Comparison of ENCODE assay signal across 1 cellular context in genomic region chr11:10599388-10600175, GRCh38.
TF ChIP-seq lines count a peak whose summit lies in the region.

No MANE protein-coding gene starts in this region.

TF ChIP-seq in HepG2, 621 proteins besides CTCF, POLR2A, EP300 and RAD21 (continued from another document and continues in another):
- TF ChIP-seq CENPBD1 (CRISPR knock-in tag; IDR thresholded peaks at IDR 0.05; ENCODE audit: borderline replicate concordance, low read depth) (no peak), PHF21A (CRISPR knock-in tag; IDR thresholded peaks at IDR 0.05) (no peak), ZFY (CRISPR knock-in tag; IDR thresholded peaks at IDR 0.05) (peak; percentile 59), TARDBP (CRISPR knock-in tag; IDR thresholded peaks at IDR 0.05) (0 out of 2 replicates have a peak, but pooled peaks have one; percentile 27), FOSL2 (CRISPR knock-in tag; IDR thresholded peaks at IDR 0.05) (peak; percentile 45), CREM (IDR thresholded peaks at IDR 0.05) (peak; percentile 43; the same call in 1 of the 2 replicates), CREM (CRISPR knock-in tag; IDR thresholded peaks at IDR 0.05) (no peak), ZNF235 (CRISPR knock-in tag; IDR thresholded peaks at IDR 0.05; ENCODE audit: borderline replicate concordance) (no peak), PITX1 (CRISPR knock-in tag; IDR thresholded peaks at IDR 0.05) (peak; percentile 44; the same call in 1 of the 2 replicates), CEBPG (CRISPR knock-in tag; IDR thresholded peaks at IDR 0.05) (peak; percentile 25; the same call in 1 of the 2 replicates), RFXAP (CRISPR knock-in tag; IDR thresholded peaks at IDR 0.05; ENCODE audit: borderline replicate concordance) (peak; percentile 58; the same call in 1 of the 2 replicates), HNF4G (IDR thresholded peaks at IDR 0.05; ENCODE audit: borderline replicate concordance, low read depth, low read length) (peak; percentile 60; the same call in 1 of the 2 replicates), HNF4G (CRISPR knock-in tag; IDR thresholded peaks at IDR 0.05; ENCODE audit: borderline replicate concordance, low read depth) (no peak), AGO1 (IDR thresholded peaks at IDR 0.05; ENCODE audit: low read depth, low read length, poor library complexity, severe bottlenecking) (no peak), KDM5B (CRISPR knock-in tag; IDR thresholded peaks at IDR 0.05; ENCODE audit: borderline replicate concordance) (0 out of 2 replicates have a peak, but pooled peaks have one; percentile 26), MIXL1 (CRISPR knock-in tag; IDR thresholded peaks at IDR 0.05) (0 out of 2 replicates have a peak, but pooled peaks have one; percentile 12), ZNF432 (CRISPR knock-in tag; IDR thresholded peaks at IDR 0.05; ENCODE audit: borderline replicate concordance) (no peak), ZNF614 (CRISPR knock-in tag; IDR thresholded peaks at IDR 0.05; ENCODE audit: borderline replicate concordance) (peak; percentile 65; the same call in 1 of the 2 replicates), MAX (IDR thresholded peaks at IDR 0.05) (peak; percentile 78), FOXA3 (CRISPR knock-in tag; IDR thresholded peaks at IDR 0.05) (peak; percentile 47), ZNF264 (CRISPR knock-in tag; IDR thresholded peaks at IDR 0.05) (peak; percentile 74; the same call in 1 of the 2 replicates), ZC3H13 (CRISPR knock-in tag; IDR thresholded peaks at IDR 0.05) (no peak), HMG20A (CRISPR knock-in tag; IDR thresholded peaks at IDR 0.05; ENCODE audit: borderline replicate concordance) (0 out of 2 replicates have a peak, but pooled peaks have one; percentile 18), PATZ1 (CRISPR knock-in tag; IDR thresholded peaks at IDR 0.05) (no peak), SALL1 (CRISPR knock-in tag; IDR thresholded peaks at IDR 0.05) (peak; percentile 35; the same call in 1 of the 2 replicates), BCL6 (CRISPR knock-in tag; IDR thresholded peaks at IDR 0.05) (peak; percentile 60), CEBPB (IDR thresholded peaks at IDR 0.05; ENCODE audit: borderline replicate concordance, low read depth, low read length) (peak; percentile 68), ZFX (CRISPR knock-in tag; IDR thresholded peaks at IDR 0.05; ENCODE audit: low read depth) (peak; percentile 64; the same call in 1 of the 2 replicates), HDAC2 (CRISPR knock-in tag; IDR thresholded peaks at IDR 0.05) (peak; percentile 51; the same call in 1 of the 2 replicates)
- TF ChIP-seq, protein P1, sequence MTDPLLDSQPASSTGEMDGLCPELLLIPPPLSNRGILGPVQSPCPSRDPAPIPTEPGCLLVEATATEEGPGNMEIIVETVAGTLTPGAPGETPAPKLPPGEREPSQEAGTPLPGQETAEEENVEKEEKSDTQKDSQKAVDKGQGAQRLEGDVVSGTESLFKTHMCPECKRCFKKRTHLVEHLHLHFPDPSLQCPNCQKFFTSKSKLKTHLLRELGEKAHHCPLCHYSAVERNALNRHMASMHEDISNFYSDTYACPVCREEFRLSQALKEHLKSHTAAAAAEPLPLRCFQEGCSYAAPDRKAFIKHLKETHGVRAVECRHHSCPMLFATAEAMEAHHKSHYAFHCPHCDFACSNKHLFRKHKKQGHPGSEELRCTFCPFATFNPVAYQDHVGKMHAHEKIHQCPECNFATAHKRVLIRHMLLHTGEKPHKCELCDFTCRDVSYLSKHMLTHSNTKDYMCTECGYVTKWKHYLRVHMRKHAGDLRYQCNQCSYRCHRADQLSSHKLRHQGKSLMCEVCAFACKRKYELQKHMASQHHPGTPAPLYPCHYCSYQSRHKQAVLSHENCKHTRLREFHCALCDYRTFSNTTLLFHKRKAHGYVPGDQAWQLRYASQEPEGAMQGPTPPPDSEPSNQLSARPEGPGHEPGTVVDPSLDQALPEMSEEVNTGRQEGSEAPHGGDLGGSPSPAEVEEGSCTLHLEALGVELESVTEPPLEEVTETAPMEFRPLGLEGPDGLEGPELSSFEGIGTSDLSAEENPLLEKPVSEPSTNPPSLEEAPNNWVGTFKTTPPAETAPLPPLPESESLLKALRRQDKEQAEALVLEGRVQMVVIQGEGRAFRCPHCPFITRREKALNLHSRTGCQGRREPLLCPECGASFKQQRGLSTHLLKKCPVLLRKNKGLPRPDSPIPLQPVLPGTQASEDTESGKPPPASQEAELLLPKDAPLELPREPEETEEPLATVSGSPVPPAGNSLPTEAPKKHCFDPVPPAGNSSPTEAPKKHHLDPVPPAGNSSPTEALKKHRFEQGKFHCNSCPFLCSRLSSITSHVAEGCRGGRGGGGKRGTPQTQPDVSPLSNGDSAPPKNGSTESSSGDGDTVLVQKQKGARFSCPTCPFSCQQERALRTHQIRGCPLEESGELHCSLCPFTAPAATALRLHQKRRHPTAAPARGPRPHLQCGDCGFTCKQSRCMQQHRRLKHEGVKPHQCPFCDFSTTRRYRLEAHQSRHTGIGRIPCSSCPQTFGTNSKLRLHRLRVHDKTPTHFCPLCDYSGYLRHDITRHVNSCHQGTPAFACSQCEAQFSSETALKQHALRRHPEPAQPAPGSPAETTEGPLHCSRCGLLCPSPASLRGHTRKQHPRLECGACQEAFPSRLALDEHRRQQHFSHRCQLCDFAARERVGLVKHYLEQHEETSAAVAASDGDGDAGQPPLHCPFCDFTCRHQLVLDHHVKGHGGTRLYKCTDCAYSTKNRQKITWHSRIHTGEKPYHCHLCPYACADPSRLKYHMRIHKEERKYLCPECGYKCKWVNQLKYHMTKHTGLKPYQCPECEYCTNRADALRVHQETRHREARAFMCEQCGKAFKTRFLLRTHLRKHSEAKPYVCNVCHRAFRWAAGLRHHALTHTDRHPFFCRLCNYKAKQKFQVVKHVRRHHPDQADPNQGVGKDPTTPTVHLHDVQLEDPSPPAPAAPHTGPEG (CRISPR knock-in tag; IDR thresholded peaks at IDR 0.05): 0 out of 2 replicates have a peak, but pooled peaks have one; percentile 12
- TF ChIP-seq, protein P2, sequence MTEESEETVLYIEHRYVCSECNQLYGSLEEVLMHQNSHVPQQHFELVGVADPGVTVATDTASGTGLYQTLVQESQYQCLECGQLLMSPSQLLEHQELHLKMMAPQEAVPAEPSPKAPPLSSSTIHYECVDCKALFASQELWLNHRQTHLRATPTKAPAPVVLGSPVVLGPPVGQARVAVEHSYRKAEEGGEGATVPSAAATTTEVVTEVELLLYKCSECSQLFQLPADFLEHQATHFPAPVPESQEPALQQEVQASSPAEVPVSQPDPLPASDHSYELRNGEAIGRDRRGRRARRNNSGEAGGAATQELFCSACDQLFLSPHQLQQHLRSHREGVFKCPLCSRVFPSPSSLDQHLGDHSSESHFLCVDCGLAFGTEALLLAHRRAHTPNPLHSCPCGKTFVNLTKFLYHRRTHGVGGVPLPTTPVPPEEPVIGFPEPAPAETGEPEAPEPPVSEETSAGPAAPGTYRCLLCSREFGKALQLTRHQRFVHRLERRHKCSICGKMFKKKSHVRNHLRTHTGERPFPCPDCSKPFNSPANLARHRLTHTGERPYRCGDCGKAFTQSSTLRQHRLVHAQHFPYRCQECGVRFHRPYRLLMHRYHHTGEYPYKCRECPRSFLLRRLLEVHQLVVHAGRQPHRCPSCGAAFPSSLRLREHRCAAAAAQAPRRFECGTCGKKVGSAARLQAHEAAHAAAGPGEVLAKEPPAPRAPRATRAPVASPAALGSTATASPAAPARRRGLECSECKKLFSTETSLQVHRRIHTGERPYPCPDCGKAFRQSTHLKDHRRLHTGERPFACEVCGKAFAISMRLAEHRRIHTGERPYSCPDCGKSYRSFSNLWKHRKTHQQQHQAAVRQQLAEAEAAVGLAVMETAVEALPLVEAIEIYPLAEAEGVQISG (CRISPR knock-in tag; IDR thresholded peaks at IDR 0.05): peak; percentile 15; the same call in 1 of the 2 replicates
- TF ChIP-seq, protein P3, sequence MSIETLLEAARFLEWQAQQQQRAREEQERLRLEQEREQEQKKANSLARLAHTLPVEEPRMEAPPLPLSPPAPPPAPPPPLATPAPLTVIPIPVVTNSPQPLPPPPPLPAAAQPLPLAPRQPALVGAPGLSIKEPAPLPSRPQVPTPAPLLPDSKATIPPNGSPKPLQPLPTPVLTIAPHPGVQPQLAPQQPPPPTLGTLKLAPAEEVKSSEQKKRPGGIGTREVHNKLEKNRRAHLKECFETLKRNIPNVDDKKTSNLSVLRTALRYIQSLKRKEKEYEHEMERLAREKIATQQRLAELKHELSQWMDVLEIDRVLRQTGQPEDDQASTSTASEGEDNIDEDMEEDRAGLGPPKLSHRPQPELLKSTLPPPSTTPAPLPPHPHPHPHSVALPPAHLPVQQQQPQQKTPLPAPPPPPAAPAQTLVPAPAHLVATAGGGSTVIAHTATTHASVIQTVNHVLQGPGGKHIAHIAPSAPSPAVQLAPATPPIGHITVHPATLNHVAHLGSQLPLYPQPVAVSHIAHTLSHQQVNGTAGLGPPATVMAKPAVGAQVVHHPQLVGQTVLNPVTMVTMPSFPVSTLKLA (IDR thresholded peaks at IDR 0.05): 0 out of 2 replicates have a peak, but pooled peaks have one; percentile 37
- TF ChIP-seq, protein P4, sequence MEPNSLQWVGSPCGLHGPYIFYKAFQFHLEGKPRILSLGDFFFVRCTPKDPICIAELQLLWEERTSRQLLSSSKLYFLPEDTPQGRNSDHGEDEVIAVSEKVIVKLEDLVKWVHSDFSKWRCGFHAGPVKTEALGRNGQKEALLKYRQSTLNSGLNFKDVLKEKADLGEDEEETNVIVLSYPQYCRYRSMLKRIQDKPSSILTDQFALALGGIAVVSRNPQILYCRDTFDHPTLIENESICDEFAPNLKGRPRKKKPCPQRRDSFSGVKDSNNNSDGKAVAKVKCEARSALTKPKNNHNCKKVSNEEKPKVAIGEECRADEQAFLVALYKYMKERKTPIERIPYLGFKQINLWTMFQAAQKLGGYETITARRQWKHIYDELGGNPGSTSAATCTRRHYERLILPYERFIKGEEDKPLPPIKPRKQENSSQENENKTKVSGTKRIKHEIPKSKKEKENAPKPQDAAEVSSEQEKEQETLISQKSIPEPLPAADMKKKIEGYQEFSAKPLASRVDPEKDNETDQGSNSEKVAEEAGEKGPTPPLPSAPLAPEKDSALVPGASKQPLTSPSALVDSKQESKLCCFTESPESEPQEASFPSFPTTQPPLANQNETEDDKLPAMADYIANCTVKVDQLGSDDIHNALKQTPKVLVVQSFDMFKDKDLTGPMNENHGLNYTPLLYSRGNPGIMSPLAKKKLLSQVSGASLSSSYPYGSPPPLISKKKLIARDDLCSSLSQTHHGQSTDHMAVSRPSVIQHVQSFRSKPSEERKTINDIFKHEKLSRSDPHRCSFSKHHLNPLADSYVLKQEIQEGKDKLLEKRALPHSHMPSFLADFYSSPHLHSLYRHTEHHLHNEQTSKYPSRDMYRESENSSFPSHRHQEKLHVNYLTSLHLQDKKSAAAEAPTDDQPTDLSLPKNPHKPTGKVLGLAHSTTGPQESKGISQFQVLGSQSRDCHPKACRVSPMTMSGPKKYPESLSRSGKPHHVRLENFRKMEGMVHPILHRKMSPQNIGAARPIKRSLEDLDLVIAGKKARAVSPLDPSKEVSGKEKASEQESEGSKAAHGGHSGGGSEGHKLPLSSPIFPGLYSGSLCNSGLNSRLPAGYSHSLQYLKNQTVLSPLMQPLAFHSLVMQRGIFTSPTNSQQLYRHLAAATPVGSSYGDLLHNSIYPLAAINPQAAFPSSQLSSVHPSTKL (CRISPR knock-in tag; IDR thresholded peaks at IDR 0.05): peak; percentile 64
- TF ChIP-seq, protein P5, sequence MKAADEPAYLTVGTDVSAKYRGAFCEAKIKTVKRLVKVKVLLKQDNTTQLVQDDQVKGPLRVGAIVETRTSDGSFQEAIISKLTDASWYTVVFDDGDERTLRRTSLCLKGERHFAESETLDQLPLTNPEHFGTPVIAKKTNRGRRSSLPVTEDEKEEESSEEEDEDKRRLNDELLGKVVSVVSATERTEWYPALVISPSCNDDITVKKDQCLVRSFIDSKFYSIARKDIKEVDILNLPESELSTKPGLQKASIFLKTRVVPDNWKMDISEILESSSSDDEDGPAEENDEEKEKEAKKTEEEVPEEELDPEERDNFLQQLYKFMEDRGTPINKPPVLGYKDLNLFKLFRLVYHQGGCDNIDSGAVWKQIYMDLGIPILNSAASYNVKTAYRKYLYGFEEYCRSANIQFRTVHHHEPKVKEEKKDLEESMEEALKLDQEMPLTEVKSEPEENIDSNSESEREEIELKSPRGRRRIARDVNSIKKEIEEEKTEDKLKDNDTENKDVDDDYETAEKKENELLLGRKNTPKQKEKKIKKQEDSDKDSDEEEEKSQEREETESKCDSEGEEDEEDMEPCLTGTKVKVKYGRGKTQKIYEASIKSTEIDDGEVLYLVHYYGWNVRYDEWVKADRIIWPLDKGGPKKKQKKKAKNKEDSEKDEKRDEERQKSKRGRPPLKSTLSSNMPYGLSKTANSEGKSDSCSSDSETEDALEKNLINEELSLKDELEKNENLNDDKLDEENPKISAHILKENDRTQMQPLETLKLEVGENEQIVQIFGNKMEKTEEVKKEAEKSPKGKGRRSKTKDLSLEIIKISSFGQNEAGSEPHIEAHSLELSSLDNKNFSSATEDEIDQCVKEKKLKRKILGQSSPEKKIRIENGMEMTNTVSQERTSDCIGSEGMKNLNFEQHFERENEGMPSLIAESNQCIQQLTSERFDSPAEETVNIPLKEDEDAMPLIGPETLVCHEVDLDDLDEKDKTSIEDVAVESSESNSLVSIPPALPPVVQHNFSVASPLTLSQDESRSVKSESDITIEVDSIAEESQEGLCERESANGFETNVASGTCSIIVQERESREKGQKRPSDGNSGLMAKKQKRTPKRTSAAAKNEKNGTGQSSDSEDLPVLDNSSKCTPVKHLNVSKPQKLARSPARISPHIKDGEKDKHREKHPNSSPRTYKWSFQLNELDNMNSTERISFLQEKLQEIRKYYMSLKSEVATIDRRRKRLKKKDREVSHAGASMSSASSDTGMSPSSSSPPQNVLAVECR (CRISPR knock-in tag; IDR thresholded peaks at IDR 0.05; ENCODE audit: borderline replicate concordance): peak; percentile 69
